In the genomic region with DNA sequence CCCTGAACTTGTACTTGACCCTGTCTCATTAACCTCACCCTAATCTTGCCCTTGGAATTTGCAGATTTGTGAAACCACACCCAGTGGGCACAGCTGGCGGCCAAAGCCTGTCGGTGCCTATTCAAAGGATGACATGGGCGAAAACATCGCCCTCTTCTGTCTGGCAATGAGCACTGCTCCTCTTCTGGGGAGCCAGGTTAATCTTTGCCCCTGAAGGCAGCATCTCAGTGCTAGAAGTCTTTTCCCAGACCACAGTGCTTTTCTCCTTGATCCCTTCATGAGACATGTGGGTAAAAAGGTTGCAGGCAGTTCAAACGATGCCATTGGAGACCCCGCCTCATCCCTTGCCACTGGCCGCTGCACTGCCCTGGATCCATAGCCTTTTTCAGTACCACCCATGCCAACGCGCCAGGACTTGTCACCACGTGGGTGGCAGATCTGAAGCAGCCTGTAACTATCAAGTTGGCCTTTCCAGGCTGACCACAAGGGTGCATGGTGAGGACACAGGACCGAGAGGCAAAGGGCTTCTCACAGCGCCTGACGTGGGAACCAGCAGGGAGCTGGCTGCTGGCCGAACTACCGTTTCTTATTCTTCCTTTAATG, we compare ENCODE assay signal across 8 cellular contexts. TPM values are rescaled to one million over a fixed set of nuclear protein-coding genes. Genes with fewer than 3 reads are reported as not detected.
DNase-seq lines count a peak whose midpoint lies in the region; ATAC-seq and TF ChIP-seq lines count a peak whose summit lies in the region.

No MANE protein-coding gene starts in this region.

- peak overlapping the region in 1 of 2 experiments; percentile 11 for H3K4me3 ChIP-seq in mesenchymal stem cell (ENCODE audit: insufficient read depth in 1 of 2, low read depth in 1 of 2, low read length in 2 of 2)

- H2BK120ac ChIP-seq in mesenchymal stem cell (ENCODE audit: low read depth, low read length), result no peak overlapping the region

- no peak overlapping the region for H3K27ac ChIP-seq in mesenchymal stem cell (ENCODE audit: low read length, poor library complexity, severe bottlenecking)

- no peaks in the 10 kb centered on the region for H3K9me3 ChIP-seq in mesenchymal stem cell (ENCODE audit: control insufficient read depth, low read length)

- H4K91ac ChIP-seq in mesenchymal stem cell (ENCODE audit: low read length), result no peak overlapping the region

- no peaks in the 10 kb centered on the region for H3K36me3 ChIP-seq in mesenchymal stem cell (ENCODE audit: control insufficient read depth in 1 of 2, insufficient read depth in 2 of 2, low read depth in 1 of 2, low read length in 2 of 2)

- H3K4me3 Mint-ChIP-seq in activated CD8-positive, alpha-beta T cell treated with anti-CD3 and anti-CD28 coated beads, Interleukin-2, amount 10 ng/mL, durations not matched to agents 7 days and 5 days, result no peak overlapping the region
- H3K4me3 Mint-ChIP-seq in effector memory CD8-positive, alpha-beta T cell, result peak overlapping the region; percentile 7 to 59
- no peak overlapping the region for H3K4me3 Mint-ChIP-seq in stimulated activated effector memory CD8-positive, alpha-beta T cell treated with anti-CD3 and anti-CD28 coated beads, Interleukin-12 subunit alpha, Interleukin-12 subunit beta, amount 100 ng/mL, for 72 hours

- ATAC-seq in HG02798 (IDR thresholded peaks at IDR 0.05; ENCODE audit: poor library complexity, unreplicated experiment) (peak; percentile 47), GM19351 (IDR thresholded peaks at IDR 0.05; ENCODE audit: unreplicated experiment) (no peak)
- ATAC-seq in activated CD8-positive, alpha-beta T cell treated with anti-CD3 and anti-CD28 coated beads, Interleukin-2, amount 10 ng/mL, durations not matched to agents 7 days and 5 days, result peak; percentile 89
- ATAC-seq in effector memory CD8-positive, alpha-beta T cell (replicated peaks), result peak; percentile 82
- peak; percentile 48 for ATAC-seq in stimulated activated effector memory CD8-positive, alpha-beta T cell treated with anti-CD3 and anti-CD28 coated beads, Interleukin-12 subunit alpha, Interleukin-12 subunit beta, amount 100 ng/mL, for 72 hours

- peak overlapping the region in 1 of 2 experiments; percentile 11 for H3K18ac ChIP-seq in mesenchymal stem cell (ENCODE audit: low read depth in 1 of 2, low read length in 2 of 2)

- peak overlapping the region; percentile 41 for H3K4me2 ChIP-seq in mesenchymal stem cell (ENCODE audit: low read length, poor library complexity, severe bottlenecking)

- H3K27ac Mint-ChIP-seq in activated CD8-positive, alpha-beta T cell treated with anti-CD3 and anti-CD28 coated beads, Interleukin-2, amount 10 ng/mL, durations not matched to agents 7 days and 5 days, result no peak overlapping the region
- peak overlapping the region in 1 of 2 donors; percentile 50 for H3K27ac Mint-ChIP-seq in effector memory CD8-positive, alpha-beta T cell
- no peak overlapping the region for H3K27ac Mint-ChIP-seq in stimulated activated effector memory CD8-positive, alpha-beta T cell treated with anti-CD3 and anti-CD28 coated beads, Interleukin-12 subunit alpha, Interleukin-12 subunit beta, amount 100 ng/mL, for 72 hours

- no peak overlapping the region for H3K4ac ChIP-seq in mesenchymal stem cell (ENCODE audit: low read depth in 1 of 2, low read length in 2 of 2)

- no peak overlapping the region for H3K14ac ChIP-seq in mesenchymal stem cell (ENCODE audit: low read length in 2 of 2)

- H3K9me3 Mint-ChIP-seq in activated CD8-positive, alpha-beta T cell treated with anti-CD3 and anti-CD28 coated beads, Interleukin-2, amount 10 ng/mL, durations not matched to agents 7 days and 5 days (ENCODE audit: insufficient read depth), result no peaks in the 10 kb centered on the region
- H3K9me3 Mint-ChIP-seq in effector memory CD8-positive, alpha-beta T cell, result no peaks in the 10 kb centered on the region
- no peaks in the 10 kb centered on the region for H3K9me3 Mint-ChIP-seq in stimulated activated effector memory CD8-positive, alpha-beta T cell treated with anti-CD3 and anti-CD28 coated beads, Interleukin-12 subunit alpha, Interleukin-12 subunit beta, amount 100 ng/mL, for 72 hours

- no peak overlapping the region for H2BK5ac ChIP-seq in mesenchymal stem cell (ENCODE audit: low read depth, low read length, poor library complexity, severe bottlenecking)

- H2BK12ac ChIP-seq in mesenchymal stem cell (ENCODE audit: low read length in 2 of 2), result no peak overlapping the region

- H3K9ac ChIP-seq in mesenchymal stem cell (ENCODE audit: low read length), result no peak overlapping the region

- POLR2A ChIA-PET in GM10248 (lab: Yijun Ruan, JAX), result interaction anchor here (0.6 to 1.2 kb wide), 2 partner anchors 17 to 196 kb away, joined by 3 to 4 read pairs; no protein-coding TSS in a partner anchor
- POLR2A ChIA-PET in activated CD8-positive, alpha-beta T cell treated with anti-CD3 and anti-CD28 coated beads, Interleukin-2, amount 10 ng/mL, durations not matched to agents 7 days and 5 days (lab: Charles Lee), result no interaction called here

- WGBS in mesenchymal stem cell, result 9% methylated on average over 13 of the region's 15 CpGs

- peaks cover 15% of the 10 kb centered on the region for H3K4me1 Mint-ChIP-seq in activated CD8-positive, alpha-beta T cell treated with anti-CD3 and anti-CD28 coated beads, Interleukin-2, amount 10 ng/mL, durations not matched to agents 7 days and 5 days (ENCODE audit: low read depth)
- H3K4me1 Mint-ChIP-seq in effector memory CD8-positive, alpha-beta T cell (ENCODE audit: low read depth in 2 of 2), result peaks cover 10 to 18% of the 10 kb centered on the region in 2 donors
- H3K4me1 Mint-ChIP-seq in stimulated activated effector memory CD8-positive, alpha-beta T cell treated with anti-CD3 and anti-CD28 coated beads, Interleukin-12 subunit alpha, Interleukin-12 subunit beta, amount 100 ng/mL, for 72 hours, result peaks cover 39% of the 10 kb centered on the region

- peaks cover 6% of the 10 kb centered on the region for H3K4me1 ChIP-seq in mesenchymal stem cell (ENCODE audit: control insufficient read depth, insufficient read depth, low read depth, low read length)

- no peak overlapping the region for H2AK5ac ChIP-seq in mesenchymal stem cell (ENCODE audit: low read length, severe bottlenecking)

- H3K23ac ChIP-seq in mesenchymal stem cell (ENCODE audit: low read length in 2 of 2), result no peak overlapping the region

- peaks cover 0 to 25% of the 10 kb centered on the region in 2 experiments for H3K27me3 ChIP-seq in mesenchymal stem cell (ENCODE audit: control insufficient read depth in 1 of 2, insufficient read depth in 1 of 2, low read length in 2 of 2)

- CTCF ChIA-PET in GM10248 (lab: Yijun Ruan, JAX), result interaction anchor here (0.7 to 13.8 kb wide), 21 partner anchors 8 to 274 kb away, joined by 3 to 195 read pairs (median 4); a partner anchor contains a TSS
- CTCF ChIA-PET in activated CD8-positive, alpha-beta T cell treated with anti-CD3 and anti-CD28 coated beads, Interleukin-2, amount 10 ng/mL, durations not matched to agents 7 days and 5 days (lab: Charles Lee), result interaction anchor here (0.6 to 10.9 kb wide), 38 partner anchors 8 to 263 kb away, joined by 3 to 170 read pairs (median 3); a partner anchor contains a TSS

- peak; percentile 69 for TF ChIP-seq CTCF in GM10248 (IDR thresholded peaks at IDR 0.05; ENCODE audit: control extremely low read depth, extremely low read depth, low read depth, missing control alignments)

- DNase-seq in GM10248 (ENCODE audit: extremely low spot score) (peak; percentile 56), NCI-H82 (lab: John Stamatoyannopoulos, UW) (peak; percentile 79), mesenchymal stem cell (peak; percentile 80)
- DNase-seq in activated CD8-positive, alpha-beta T cell treated with anti-CD3 and anti-CD28 coated beads, Interleukin-2, amount 10 ng/mL, durations not matched to agents 7 days and 5 days, result peak; percentile 72
- peak; percentile 40 to 43 (median 43) for DNase-seq in effector memory CD8-positive, alpha-beta T cell
- peak; percentile 36 to 74 for DNase-seq in stimulated activated effector memory CD8-positive, alpha-beta T cell treated with anti-CD3 and anti-CD28 coated beads, Interleukin-12 subunit alpha, Interleukin-12 subunit beta, amount 100 ng/mL, for 72 hours (ENCODE audit: low spot score in 2 of 2)

- no peak overlapping the region for H4K8ac ChIP-seq in mesenchymal stem cell (ENCODE audit: low read length)

- no peak overlapping the region for H2BK15ac ChIP-seq in mesenchymal stem cell (ENCODE audit: low read depth, poor library complexity, severe bottlenecking)

- H3K36me3 Mint-ChIP-seq in activated CD8-positive, alpha-beta T cell treated with anti-CD3 and anti-CD28 coated beads, Interleukin-2, amount 10 ng/mL, durations not matched to agents 7 days and 5 days (ENCODE audit: low read depth), result no peaks in the 10 kb centered on the region
- no peaks in the 10 kb centered on the region for H3K36me3 Mint-ChIP-seq in effector memory CD8-positive, alpha-beta T cell (ENCODE audit: insufficient read depth)
- no peaks in the 10 kb centered on the region for H3K36me3 Mint-ChIP-seq in stimulated activated effector memory CD8-positive, alpha-beta T cell treated with anti-CD3 and anti-CD28 coated beads, Interleukin-12 subunit alpha, Interleukin-12 subunit beta, amount 100 ng/mL, for 72 hours

- no peak overlapping the region for H2AFZ ChIP-seq in mesenchymal stem cell (ENCODE audit: low read depth, low read length)

- H3K27me3 Mint-ChIP-seq in activated CD8-positive, alpha-beta T cell treated with anti-CD3 and anti-CD28 coated beads, Interleukin-2, amount 10 ng/mL, durations not matched to agents 7 days and 5 days (ENCODE audit: low read depth), result peaks cover 10% of the 10 kb centered on the region
- H3K27me3 Mint-ChIP-seq in effector memory CD8-positive, alpha-beta T cell, result no peaks in the 10 kb centered on the region

- no peaks in the 10 kb centered on the region for H3K79me1 ChIP-seq in mesenchymal stem cell (replicated peaks; ENCODE audit: low read length, poor library complexity, severe bottlenecking)

RNA-seq across cellular contexts. Expression of a gene that starts 6.5 kb away (rescaled TPM):
- total RNA-seq in activated CD8-positive, alpha-beta T cell treated with anti-CD3 and anti-CD28 coated beads, Interleukin-2, amount 10 ng/mL, durations not matched to agents 7 days and 5 days, result not detected
- not detected for polyA plus RNA-seq in mesenchymal stem cell (2013, experiment 1 of 2)
- not detected for polyA plus RNA-seq in mesenchymal stem cell (2013, experiment 2 of 2)

RNA-seq across cellular contexts. Expression of a gene that starts 20.3 kb away (rescaled TPM):
- 1 to 10 TPM; 4.0 to 4.4 TPM for total RNA-seq in activated CD8-positive, alpha-beta T cell treated with anti-CD3 and anti-CD28 coated beads, Interleukin-2, amount 10 ng/mL, durations not matched to agents 7 days and 5 days
- polyA plus RNA-seq in mesenchymal stem cell (2013, experiment 1 of 2), result 6.8 TPM
- polyA plus RNA-seq in mesenchymal stem cell (2013, experiment 2 of 2), result 6.5 TPM

Comparison
In these comparisons a context has a peak if more than half of its experiments do, and no peak if none do; other contexts are left out.
1. H3K4me3 Mint-ChIP-seq: peak in effector memory CD8-positive, alpha-beta T cell (2 of 2); none in activated CD8-positive, alpha-beta T cell treated with anti-CD3 and anti-CD28 coated beads, Interleukin-2, amount 10 ng/mL, durations not matched to agents 7 days and 5 days (single experiment) and stimulated activated effector memory CD8-positive, alpha-beta T cell treated with anti-CD3 and anti-CD28 coated beads, Interleukin-12 subunit alpha, Interleukin-12 subunit beta, amount 100 ng/mL, for 72 hours (single experiment).
2. Peak in every context shown above with its lines, with median percentiles within 50 percentile points of each other: DNase-seq.